16 cellular contexts compared by ENCODE assay signal in the genomic region with DNA sequence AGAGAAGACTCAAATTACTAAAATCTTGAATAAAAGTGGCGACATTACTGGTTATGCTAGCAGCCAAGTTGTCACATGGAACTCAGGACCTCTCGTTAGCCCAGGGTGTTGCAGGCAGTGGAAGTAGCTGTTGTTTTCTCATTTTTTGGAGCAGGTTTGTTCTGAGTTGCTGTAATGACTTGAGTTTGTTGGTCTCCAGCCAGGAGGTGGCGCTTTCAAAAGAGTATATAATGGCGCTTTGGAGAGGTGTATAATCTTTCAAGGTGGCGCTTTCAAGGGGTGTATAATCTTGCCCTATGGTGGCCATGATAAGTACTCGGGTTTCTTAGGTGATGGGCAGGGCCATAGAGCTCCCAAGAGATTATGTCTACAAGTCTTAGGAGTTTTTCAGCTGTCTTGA.
DNase-seq lines count a peak whose midpoint lies in the region; ATAC-seq, FAIRE-seq and TF ChIP-seq lines count a peak whose summit lies in the region.
"Had no signal": no experiment of that assay in that cellular context is flagged by ENCODE, and none has a peak within 500 bp of the region (broad histone marks: within the 10 kb centered on the region; RNA-seq: fewer than 3 reads in every experiment).

No MANE protein-coding gene starts in this region.

- no peaks in the 10 kb centered on the region for H3K36me3 Mint-ChIP-seq in GM23338 (ENCODE audit: low read depth)

- no peaks in the 10 kb centered on the region for H3K9me3 ChIP-seq in right atrium auricular region
- H3K9me3 ChIP-seq: testis had no signal

- H3K4me2 ChIP-seq in GM23338, result no peak overlapping the region

- no peaks in the 10 kb centered on the region for H4K20me1 ChIP-seq in GM23338 (replicated peaks; ENCODE audit: insufficient read depth)

- no peak overlapping the region for H3K4me3 Mint-ChIP-seq in GM23338
- H3K4me3 Mint-ChIP-seq: naive B cell had no signal

- 0 out of 2 replicates have a peak overlapping the region, but pooled peaks have one; percentile 11 for H2AFZ ChIP-seq in GM23338

- FAIRE-seq in D721Med (lab: Jason Lieb, UNC), result no peak

- H3K4me1 Mint-ChIP-seq in GM23338, result no peaks in the 10 kb centered on the region
- H3K4me1 Mint-ChIP-seq: naive B cell had no signal

- H3K27ac Mint-ChIP-seq in GM23338, result no peak overlapping the region
- H3K27ac Mint-ChIP-seq: naive B cell had no signal

- H3K36me3 ChIP-seq in GM23338 (ENCODE audit: insufficient read depth) (no peaks in the 10 kb centered on the region), right atrium auricular region (no peaks in the 10 kb centered on the region)

- H3K27me3 ChIP-seq in GM23338 (ENCODE audit: insufficient read depth) (no peaks in the 10 kb centered on the region), right atrium auricular region (no peaks in the 10 kb centered on the region)
- H3K27me3 ChIP-seq: testis had no signal

- no peaks in the 10 kb centered on the region for H3K27me3 Mint-ChIP-seq in GM23338 (ENCODE audit: insufficient read depth, low read depth, poor library complexity)
- H3K27me3 Mint-ChIP-seq: naive B cell had no signal

- intact Hi-C loops in posterior cingulate gyrus (cut with DNase I), result no loop called here

- 0 out of 3 replicates have a peak, but pooled peaks cover 2% of the 10 kb centered on the region for H3K9me3 Mint-ChIP-seq in GM23338

- H3K79me2 ChIP-seq in GM23338 (replicated peaks; ENCODE audit: insufficient read depth), result no peaks in the 10 kb centered on the region

- H3K4me3 ChIP-seq in GM23338 (no peak overlapping the region), epithelial cell of proximal tubule (ENCODE audit: low read depth, low read length) (no peak overlapping the region), right atrium auricular region (no peak overlapping the region)
- H3K4me3 ChIP-seq: testis had no signal

- ATAC-seq in GM23338 (peak; percentile 91), GM18873 (IDR thresholded peaks at IDR 0.05; ENCODE audit: low FRiP score, unreplicated experiment) (no peak), HG02973 (IDR thresholded peaks at IDR 0.05; ENCODE audit: unreplicated experiment) (no peak)

- TF ChIP-seq CTCF in D721Med (IDR thresholded peaks at IDR 0.05; ENCODE audit: insufficient read depth, missing control alignments) (peak; percentile 16), GM23338 (conservative IDR thresholded peaks at IDR 0.05; ENCODE audit: low read depth in 2 of 2) (peak; percentile 61 to 66), epithelial cell of proximal tubule (conservative IDR thresholded peaks at IDR 0.05; ENCODE audit: low read depth, low read length) (peak; percentile 42), right atrium auricular region (IDR thresholded peaks at IDR 0.05) (no peak)

- DNase-seq in D721Med (ENCODE audit: insufficient read length, low spot score) (no peak), GM23338 (ENCODE audit: low spot score) (peak; percentile 82), OCI-M1 (lab: John Stamatoyannopoulos, UW) (peak; percentile 37), epithelial cell of proximal tubule (ENCODE audit: low read depth) (no peak), right atrium auricular region (ENCODE audit: low spot score) (no peak), posterior cingulate gyrus (no peak)
- DNase-seq: activated CD8-positive, alpha-beta memory T cell treated with anti-CD3 and anti-CD28 coated beads, Interleukin-2, amount 50 U/mL, for 48 hours; dermis blood vessel endothelial cell; foreskin fibroblast; HCEC 1CT; naive B cell; NCI-H1694; T-helper 9 cell; testis had no signal

- no peaks in the 10 kb centered on the region for H3F3A ChIP-seq in GM23338 (replicated peaks; ENCODE audit: low read depth)

- H3K27ac ChIP-seq in GM23338 (ENCODE audit: low read depth), result no peak overlapping the region
- no peak overlapping the region for H3K27ac ChIP-seq in right atrium auricular region
- H3K27ac ChIP-seq: testis had no signal

- peaks cover 10% of the 10 kb centered on the region; the same call in 1 of the 2 replicates for H3K9me2 ChIP-seq in GM23338 (ENCODE audit: insufficient read depth)

- H3K4me1 ChIP-seq in GM23338 (ENCODE audit: insufficient read depth) (no peaks in the 10 kb centered on the region; the same call in 1 of the 2 replicates), right atrium auricular region (peaks cover 0 to 6% of the 10 kb centered on the region in 2 donors)
- H3K4me1 ChIP-seq: testis had no signal

TF ChIP-seq in GM23338, 12 proteins besides CTCF, POLR2A, EP300 and RAD21:
- TF ChIP-seq POLR2AphosphoS5 (IDR thresholded peaks at IDR 0.05; ENCODE audit: low read depth) (no peak), NANOG (IDR thresholded peaks at IDR 0.05; ENCODE audit: borderline replicate concordance) (no peak), STAT1 (IDR thresholded peaks at IDR 0.05; ENCODE audit: unreplicated experiment) (no peak), ZNF114 (CRISPR knock-in tag; IDR thresholded peaks at IDR 0.05) (no peak), EZH2phosphoT487 (IDR thresholded peaks at IDR 0.05; ENCODE audit: unreplicated experiment) (no peak), JUNB (IDR thresholded peaks at IDR 0.05; ENCODE audit: unreplicated experiment) (no peak)
- TF ChIP-seq, protein P1, sequence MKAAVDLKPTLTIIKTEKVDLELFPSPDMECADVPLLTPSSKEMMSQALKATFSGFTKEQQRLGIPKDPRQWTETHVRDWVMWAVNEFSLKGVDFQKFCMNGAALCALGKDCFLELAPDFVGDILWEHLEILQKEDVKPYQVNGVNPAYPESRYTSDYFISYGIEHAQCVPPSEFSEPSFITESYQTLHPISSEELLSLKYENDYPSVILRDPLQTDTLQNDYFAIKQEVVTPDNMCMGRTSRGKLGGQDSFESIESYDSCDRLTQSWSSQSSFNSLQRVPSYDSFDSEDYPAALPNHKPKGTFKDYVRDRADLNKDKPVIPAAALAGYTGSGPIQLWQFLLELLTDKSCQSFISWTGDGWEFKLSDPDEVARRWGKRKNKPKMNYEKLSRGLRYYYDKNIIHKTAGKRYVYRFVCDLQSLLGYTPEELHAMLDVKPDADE (IDR thresholded peaks at IDR 0.05), result no peak

Comparison
In these comparisons a context has a peak if more than half of its experiments do, and no peak if none do; other contexts are left out.
1. DNase-seq: peak in GM23338 (single experiment) and OCI-M1 (single experiment); none in D721Med (single experiment), epithelial cell of proximal tubule (single experiment), right atrium auricular region (single experiment) and posterior cingulate gyrus (0 of 10).
2. CTCF ChIP-seq: peak in D721Med (single experiment), GM23338 (2 of 2) and epithelial cell of proximal tubule (single experiment); none in right atrium auricular region (0 of 2).